2 cellular contexts compared by ENCODE assay signal in genomic region chr13:93231867-93232266, GRCh38.
A peak's percentile ranks its signal among the peaks of the same experiment; 100 is the strongest.
TF ChIP-seq lines count a peak whose summit lies in the region.

No MANE protein-coding gene starts in this region.

TF ChIP-seq in HEK293, 187 proteins besides CTCF, POLR2A, EP300 and RAD21 (continued from another document):
- TF ChIP-seq PRDM6 (tag by site-specific recombination; IDR thresholded peaks at IDR 0.05) = peak; percentile 67
TF ChIP-seq in HEK293: peak in this region for 1.

TF ChIP-seq in HepG2, 621 proteins besides CTCF, POLR2A, EP300 and RAD21 (continued from another document):
- TF ChIP-seq THAP7 (CRISPR knock-in tag; IDR thresholded peaks at IDR 0.05) = no peak
- no peak for TF ChIP-seq SOX13 (IDR thresholded peaks at IDR 0.05)
- TF ChIP-seq SOX13 (CRISPR knock-in tag; conservative IDR thresholded peaks at IDR 0.05 in 1 of 2, IDR thresholded peaks at IDR 0.05 in 1 of 2) = peak in 1 of 2 experiments; percentile 20; a peak in 1 of 4 replicates
- TF ChIP-seq CREB1 (IDR thresholded peaks at IDR 0.05) = no peak
- 0 out of 2 replicates have a peak, but pooled peaks have one; percentile 20 for TF ChIP-seq CREB1 (CRISPR knock-in tag; IDR thresholded peaks at IDR 0.05)
- no peak for TF ChIP-seq MED8 (CRISPR knock-in tag; IDR thresholded peaks at IDR 0.05; ENCODE audit: insufficient replicate concordance)
- peak; percentile 26; the same call in 1 of the 2 replicates for TF ChIP-seq ARID5B (CRISPR knock-in tag; IDR thresholded peaks at IDR 0.05)
- TF ChIP-seq NCOR1 (IDR thresholded peaks at IDR 0.05; ENCODE audit: borderline replicate concordance, low read length) = 0 out of 2 replicates have a peak, but pooled peaks have one; percentile 34
- peak; percentile 45 for TF ChIP-seq PAXIP1 (CRISPR knock-in tag; conservative IDR thresholded peaks at IDR 0.05)
- 0 out of 2 replicates have a peak, but pooled peaks have one; percentile 22 for TF ChIP-seq KAT8 (CRISPR knock-in tag; IDR thresholded peaks at IDR 0.05)
- peak; percentile 45; the same call in 1 of the 2 replicates for TF ChIP-seq SP5 (CRISPR knock-in tag; IDR thresholded peaks at IDR 0.05; ENCODE audit: borderline replicate concordance, low read depth)
- no peak for TF ChIP-seq NFE2 (CRISPR knock-in tag; IDR thresholded peaks at IDR 0.05)
- 0 out of 2 replicates have a peak, but pooled peaks have one; percentile 20 for TF ChIP-seq NR2F6 (IDR thresholded peaks at IDR 0.05)
- TF ChIP-seq NR2F6 (CRISPR knock-in tag; IDR thresholded peaks at IDR 0.05) = no peak
- TF ChIP-seq SIN3B (IDR thresholded peaks at IDR 0.05; ENCODE audit: low read length) = no peak
- 0 out of 2 replicates have a peak, but pooled peaks have one; percentile 12 for TF ChIP-seq HMG20A (CRISPR knock-in tag; IDR thresholded peaks at IDR 0.05; ENCODE audit: borderline replicate concordance)
- TF ChIP-seq HNF4A (CRISPR knock-in tag; IDR thresholded peaks at IDR 0.05) = peak; percentile 51
- peak; percentile 17; the same call in 1 of the 2 replicates for TF ChIP-seq BCL6 (CRISPR knock-in tag; IDR thresholded peaks at IDR 0.05)
- TF ChIP-seq NFIC (IDR thresholded peaks at IDR 0.05; ENCODE audit: low read length) = 0 out of 2 replicates have a peak, but pooled peaks have one; percentile 37
- peak; percentile 68 for TF ChIP-seq ZNF362 (CRISPR knock-in tag; IDR thresholded peaks at IDR 0.05; ENCODE audit: borderline replicate concordance)
